In the genomic region with DNA sequence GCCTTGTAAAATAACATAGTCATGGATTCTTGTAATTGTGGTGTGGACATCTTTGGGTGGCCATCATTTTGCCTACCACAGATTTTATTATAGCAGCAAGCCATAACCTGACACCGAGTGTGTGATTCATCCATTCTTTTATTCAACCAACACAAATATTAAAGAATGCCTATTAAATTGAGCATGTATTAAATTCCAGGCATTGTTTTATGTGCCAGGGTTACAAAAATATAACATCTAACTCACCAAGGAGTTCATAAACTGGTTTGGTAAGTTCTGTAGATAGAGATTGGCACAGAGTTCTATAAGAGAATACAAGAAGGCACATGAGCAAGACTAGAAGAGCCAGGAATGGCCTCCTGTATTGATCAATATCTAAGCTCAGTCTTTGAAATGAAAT, we compare ENCODE assay signal across 30 cellular contexts.
"Had no signal": no experiment of that assay in that cellular context is flagged by ENCODE, and none has a peak within 500 bp of the region (broad histone marks: within the 10 kb centered on the region; RNA-seq: fewer than 3 reads in every experiment).

No MANE protein-coding gene starts in this region.

- H3K4me3 Mint-ChIP-seq: activated CD4-positive, alpha-beta memory T cell treated with anti-CD3 and anti-CD28 coated beads, Interleukin-2, amount 10 ng/mL, durations not matched to agents 7 days and 5 days; activated CD4-positive, alpha-beta T cell treated with anti-CD3 and anti-CD28 coated beads, Interleukin-2, amount 10 ng/mL, durations not matched to agents 7 days and 5 days; activated T-cell treated with anti-CD3 and anti-CD28 coated beads, Interleukin-2, amount 50 U/mL, for 4 hours; immature natural killer cell; neural crest cell; stimulated activated effector memory CD8-positive, alpha-beta T cell treated with anti-CD3 and anti-CD28 coated beads, Interleukin-12 subunit alpha, Interleukin-12 subunit beta, amount 100 ng/mL, for 72 hours; stimulated activated naive CD8-positive, alpha-beta T cell treated with anti-CD3 and anti-CD28 coated beads, Interleukin-15, Interleukin-2, amounts not matched to agents 100 ng/mL and 50 ng/mL, for 24 hours; type B pancreatic cell; WTC11 had no signal

- H3K27me3 ChIP-seq: colonic mucosa, vagina had no signal

- H3K27me3 Mint-ChIP-seq: activated CD4-positive, alpha-beta memory T cell treated with anti-CD3 and anti-CD28 coated beads, Interleukin-2, amount 10 ng/mL, durations not matched to agents 7 days and 5 days; activated CD4-positive, alpha-beta T cell treated with anti-CD3 and anti-CD28 coated beads, Interleukin-2, amount 10 ng/mL, durations not matched to agents 7 days and 5 days; naive thymus-derived CD8-positive, alpha-beta T cell; stimulated activated naive CD8-positive, alpha-beta T cell treated with anti-CD3 and anti-CD28 coated beads, Interleukin-15, Interleukin-2, amounts not matched to agents 100 ng/mL and 50 ng/mL, for 24 hours; type B pancreatic cell had no signal

- H3K4me1 ChIP-seq: colonic mucosa, pancreas, prostate gland, vagina had no signal

- H3K36me3 Mint-ChIP-seq: immature natural killer cell; stimulated activated effector memory CD8-positive, alpha-beta T cell treated with anti-CD3 and anti-CD28 coated beads, Interleukin-12 subunit alpha, Interleukin-12 subunit beta, amount 100 ng/mL, for 72 hours had no signal

- H3K9me3 Mint-ChIP-seq: activated T-cell treated with anti-CD3 and anti-CD28 coated beads, Interleukin-2, amount 50 U/mL, for 4 hours; immature natural killer cell; naive thymus-derived CD8-positive, alpha-beta T cell; stimulated activated effector memory CD8-positive, alpha-beta T cell treated with anti-CD3 and anti-CD28 coated beads, Interleukin-12 subunit alpha, Interleukin-12 subunit beta, amount 100 ng/mL, for 72 hours; stimulated activated naive CD8-positive, alpha-beta T cell treated with anti-CD3 and anti-CD28 coated beads, Interleukin-15, Interleukin-2, amounts not matched to agents 100 ng/mL and 50 ng/mL, for 24 hours had no signal

- ATAC-seq: activated T-cell treated with anti-CD3 and anti-CD28 coated beads, Interleukin-2, amount 50 U/mL, for 4 hours; naive thymus-derived CD8-positive, alpha-beta T cell; pancreas; sciatic nerve; stimulated activated effector memory CD8-positive, alpha-beta T cell treated with anti-CD3 and anti-CD28 coated beads, Interleukin-12 subunit alpha, Interleukin-12 subunit beta, amount 100 ng/mL, for 72 hours; WTC11 had no signal

- DNase-seq: activated CD4-positive, alpha-beta memory T cell treated with anti-CD3 and anti-CD28 coated beads, Interleukin-2, amount 10 ng/mL, durations not matched to agents 7 days and 5 days; activated CD4-positive, alpha-beta T cell treated with anti-CD3 and anti-CD28 coated beads for 1 hour; activated CD4-positive, alpha-beta T cell treated with anti-CD3 and anti-CD28 coated beads, Interleukin-2, amount 10 ng/mL, durations not matched to agents 7 days and 5 days; activated CD8-positive, alpha-beta memory T cell treated with anti-CD3 and anti-CD28 coated beads, Interleukin-2, amount 50 U/mL, for 48 hours; activated naive CD4-positive, alpha-beta T cell treated with Interleukin-2 at 50 U/mL for 16 hours; activated T-cell treated with anti-CD3 and anti-CD28 coated beads, Interleukin-2, amount 50 U/mL, for 4 hours; colonic mucosa; effector CD8-positive, alpha-beta T cell; erythroblast; head of caudate nucleus; hypothalamus; immature natural killer cell; mesenchymal stem cell; naive thymus-derived CD8-positive, alpha-beta T cell; nucleus accumbens; pancreas; retina; small intestine; stimulated activated CD4-positive, alpha-beta T cell treated with anti-CD3 and anti-CD28 coated beads, Interleukin-4, amount 100 ng/mL, for 24 hours; substantia nigra; SW 1271; T-helper 2 cell had no signal

- H3K4me1 Mint-ChIP-seq: immature natural killer cell, neural crest cell had no signal

- H3K27ac Mint-ChIP-seq: activated CD4-positive, alpha-beta memory T cell treated with anti-CD3 and anti-CD28 coated beads, Interleukin-2, amount 10 ng/mL, durations not matched to agents 7 days and 5 days; activated CD4-positive, alpha-beta T cell treated with anti-CD3 and anti-CD28 coated beads, Interleukin-2, amount 10 ng/mL, durations not matched to agents 7 days and 5 days; immature natural killer cell; stimulated activated effector memory CD8-positive, alpha-beta T cell treated with anti-CD3 and anti-CD28 coated beads, Interleukin-12 subunit alpha, Interleukin-12 subunit beta, amount 100 ng/mL, for 72 hours; stimulated activated naive CD8-positive, alpha-beta T cell treated with anti-CD3 and anti-CD28 coated beads, Interleukin-15, Interleukin-2, amounts not matched to agents 100 ng/mL and 50 ng/mL, for 24 hours; type B pancreatic cell; WTC11 had no signal

- H3K27ac ChIP-seq: colonic mucosa, pancreas, prostate gland, vagina had no signal
